1 cellular context compared by ENCODE assay signal in genomic region chr22:50119169-50119767, GRCh38.
A peak's percentile ranks its signal among the peaks of the same experiment; 100 is the strongest.
TF ChIP-seq lines count a peak whose summit lies in the region.

No MANE protein-coding gene starts in this region.

TF ChIP-seq in liver, 16 proteins besides CTCF, POLR2A, EP300 and RAD21 (continued from another document):
- TF ChIP-seq REST (IDR thresholded peaks at IDR 0.05) (no peak), MAX (IDR thresholded peaks at IDR 0.05) (peak; percentile 52), SP1 (IDR thresholded peaks at IDR 0.05) (no peak), RXRA (IDR thresholded peaks at IDR 0.05) (peak in 1 of 2 donors; percentile 48), EGR1 (IDR thresholded peaks at IDR 0.05; ENCODE audit: low read depth in 2 of 2) (no peak), NR2F2 (IDR thresholded peaks at IDR 0.05) (no peak), GABPA (IDR thresholded peaks at IDR 0.05 in 1 of 2, conservative IDR thresholded peaks at IDR 0.05 in 1 of 2) (no peak), HNF4G (IDR thresholded peaks at IDR 0.05) (no peak), FOXA1 (IDR thresholded peaks at IDR 0.05) (no peak), ZBTB33 (IDR thresholded peaks at IDR 0.05) (no peak), HNF4A (conservative IDR thresholded peaks at IDR 0.05) (no peak), YY1 (IDR thresholded peaks at IDR 0.05) (no peak)
